Comparison of ENCODE assay signal across 10 cellular contexts in the genomic region with DNA sequence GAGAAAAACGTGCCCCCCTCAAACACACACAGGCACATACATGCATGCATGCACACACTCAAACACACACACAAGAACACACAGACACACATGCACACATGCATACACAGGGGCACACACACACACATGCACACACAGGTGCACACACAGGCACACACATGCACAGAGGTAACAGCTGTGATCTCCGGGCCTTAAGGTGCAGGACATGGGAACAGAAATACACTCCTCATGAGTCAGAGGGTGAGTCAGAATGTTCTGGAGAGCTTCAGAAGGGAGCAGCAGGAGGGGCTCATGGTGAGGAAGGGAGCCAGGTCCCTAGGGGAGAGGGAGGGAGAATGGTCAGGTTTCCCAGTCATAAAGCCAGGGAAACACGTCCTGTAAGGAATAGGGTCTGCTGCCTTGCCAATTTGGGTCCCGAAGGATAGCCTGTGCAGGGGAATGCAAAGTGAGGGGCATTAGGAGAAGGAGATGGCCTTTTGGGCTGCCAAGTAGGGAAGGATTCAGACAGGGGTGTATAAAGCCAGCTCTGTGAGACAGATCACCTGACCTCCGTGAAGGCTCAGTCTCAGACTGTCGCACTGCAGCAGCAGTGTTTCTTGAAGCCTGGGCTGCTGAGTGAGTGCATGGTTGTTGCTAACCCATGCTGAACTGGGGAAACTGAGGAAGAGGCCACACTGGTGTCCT.
DNase-seq lines count a peak whose midpoint lies in the region; ATAC-seq and TF ChIP-seq lines count a peak whose summit lies in the region.
"Had no signal": no experiment of that assay in that cellular context is flagged by ENCODE, and none has a peak within 500 bp of the region (broad histone marks: within the 10 kb centered on the region; RNA-seq: fewer than 3 reads in every experiment).

No MANE protein-coding gene starts in this region.

- WGBS in psoas muscle, 3 donors, result 63 to 83% (median 71%) methylated on average over 6 of the region's 6 CpGs

- CTCF ChIA-PET in PC-3 (lab: Charles Lee), result no interaction called here

- no peak overlapping the region for H3K27ac ChIP-seq in PC-3 (ENCODE audit: low read length)
- H3K27ac ChIP-seq in epithelial cell of prostate, result peak overlapping the region; percentile 33
- H3K27ac ChIP-seq in psoas muscle, result no peak overlapping the region
- H3K27ac ChIP-seq: cardiac muscle cell had no signal

- intact Hi-C loops in PC-3 (cut with micrococcal nuclease), result no loop called here
- intact Hi-C loops in psoas muscle (cut with DNase I), result no loop called here
- intact Hi-C loops in posterior vena cava (cut with DNase I), result no loop called here

- TF ChIP-seq CTCF in PC-3 (conservative IDR thresholded peaks at IDR 0.05; ENCODE audit: low read depth, low read length) (no peak), psoas muscle (IDR thresholded peaks at IDR 0.05) (no peak)

- 0 out of 2 replicates have a peak, but pooled peaks cover 8% of the 10 kb centered on the region for H3K4me1 ChIP-seq in PC-3 (ENCODE audit: insufficient read depth, low read length)
- H3K4me1 ChIP-seq in psoas muscle, result no peaks in the 10 kb centered on the region

- no peaks in the 10 kb centered on the region for H3K9me2 ChIP-seq in PC-3 (replicated peaks; ENCODE audit: low read length)

- no peak for TF ChIP-seq POLR2A in GM18505 (IDR thresholded peaks at IDR 0.05; ENCODE audit: borderline replicate concordance, extremely low read depth, insufficient read depth, insufficient read length)

- no peaks in the 10 kb centered on the region for H3K79me2 ChIP-seq in PC-3 (ENCODE audit: low read length)

- H3K36me3 ChIP-seq in PC-3 (ENCODE audit: low read depth, low read length) (no peaks in the 10 kb centered on the region), psoas muscle (ENCODE audit: insufficient read depth in 1 of 2, low read depth in 1 of 2) (no peaks in the 10 kb centered on the region)
- H3K36me3 ChIP-seq: cardiac muscle cell had no signal

- no peak overlapping the region for H3K4me3 ChIP-seq in PC-3 (ENCODE audit: low read length)
- H3K4me3 ChIP-seq in psoas muscle, result no peak overlapping the region
- H3K4me3 ChIP-seq: cardiac muscle cell had no signal

- ATAC-seq in PC-3, result peak; percentile 70
- peak; percentile 43 to 81 (median 58) for ATAC-seq in psoas muscle
- ATAC-seq in GM19324 (IDR thresholded peaks at IDR 0.05; ENCODE audit: low FRiP score, unreplicated experiment), result no peak
- no peak for ATAC-seq in GM18505 (IDR thresholded peaks at IDR 0.05; ENCODE audit: unreplicated experiment)
- ATAC-seq in GM18498 (IDR thresholded peaks at IDR 0.05; ENCODE audit: unreplicated experiment), result no peak

- no peaks in the 10 kb centered on the region for H3F3A ChIP-seq in PC-3 (ENCODE audit: low read length, unreplicated experiment)

- 0 out of 2 replicates have a peak overlapping the region, but pooled peaks have one; percentile 13 for H3K4me2 ChIP-seq in PC-3 (ENCODE audit: low read length)

- no peak overlapping the region for H3K9ac ChIP-seq in PC-3 (ENCODE audit: low read length)

- BruUV-seq in PC-3 (replicated peaks; lab: Mats Ljungman, UMichigan), result no TSS peak

- H3K27me3 ChIP-seq in PC-3 (ENCODE audit: low read length) (no peaks in the 10 kb centered on the region), psoas muscle (ENCODE audit: insufficient read depth in 3 of 3, low read length in 2 of 3) (no peaks in the 10 kb centered on the region)
- H3K27me3 ChIP-seq: cardiac muscle cell had no signal

- H3K9me3 ChIP-seq in PC-3 (ENCODE audit: low read length) (no peaks in the 10 kb centered on the region), psoas muscle (no peaks in the 10 kb centered on the region)

- POLR2A ChIA-PET in PC-3 (lab: Charles Lee; ENCODE audit: unreplicated experiment), result no interaction called here

- DNase-seq in EH (ENCODE audit: low read depth) (peak; percentile 50), PC-3 (peak; percentile 63), epithelial cell of prostate (ENCODE audit: low read depth, low spot score) (peak; percentile 48), psoas muscle (no peak), posterior vena cava (ENCODE audit: low spot score) (no peak)
- DNase-seq: DMS153 had no signal

- H2AFZ ChIP-seq in PC-3 (ENCODE audit: low read length), result no peak overlapping the region

- H4K20me1 ChIP-seq in PC-3 (ENCODE audit: low read length), result no peaks in the 10 kb centered on the region

Comparison
In these comparisons a context has a peak if more than half of its experiments do, and no peak if none do; other contexts are left out.
1. DNase-seq: peak in EH (single experiment), PC-3 (single experiment) and epithelial cell of prostate (single experiment); none in psoas muscle (0 of 2) and posterior vena cava (single experiment).
2. ATAC-seq: peak in PC-3 (single experiment) and psoas muscle (4 of 4); none in GM19324 (single experiment), GM18505 (single experiment) and GM18498 (single experiment).